ENCODE assay signal across 1 cellular context in the genomic region with DNA sequence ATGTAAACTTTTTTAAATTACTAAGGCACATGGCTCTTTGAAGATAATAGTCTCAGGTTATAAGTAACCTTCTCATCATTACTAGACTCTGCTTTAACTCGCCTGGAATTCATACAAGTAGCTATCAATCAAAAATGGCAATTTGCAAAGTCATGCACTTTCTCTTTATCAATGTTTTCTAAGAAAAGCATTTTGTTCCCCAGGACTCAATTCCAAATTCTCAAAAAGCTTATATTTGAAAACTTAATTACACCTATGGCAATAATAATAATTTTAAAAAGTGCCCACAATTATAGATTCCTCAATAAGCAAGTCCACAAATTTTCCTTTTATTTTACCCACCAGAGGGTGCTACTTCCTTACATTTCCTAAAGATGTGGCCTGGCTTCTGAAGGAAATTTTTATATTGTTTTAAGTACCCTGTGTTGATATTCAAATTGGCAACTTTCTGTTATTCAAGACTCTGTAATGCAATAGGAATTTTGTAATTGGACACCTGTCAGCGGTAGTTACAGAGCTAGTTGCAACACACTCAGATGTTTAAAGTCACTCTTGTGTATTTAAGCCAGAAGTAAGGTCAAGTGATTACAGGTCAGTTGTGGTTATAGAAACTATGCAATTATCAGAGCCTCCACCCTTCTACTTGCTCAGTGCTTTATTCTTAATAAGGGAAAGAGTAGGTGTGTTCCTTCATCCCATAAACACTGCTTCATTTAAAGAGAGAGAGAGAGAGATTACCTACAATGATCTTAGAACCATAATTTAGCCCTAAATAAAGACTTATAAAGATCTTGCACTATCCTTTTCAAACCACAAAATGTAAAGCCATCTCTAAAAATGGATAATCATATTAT.
A peak's percentile ranks its signal among the peaks of the same experiment; 100 is the strongest.
TF ChIP-seq lines count a peak whose summit lies in the region.

No MANE protein-coding gene starts in this region.

TF ChIP-seq in HepG2, 621 proteins besides CTCF, POLR2A, EP300 and RAD21 (continued from another document and continues in another):
- TF ChIP-seq TFDP2 (CRISPR knock-in tag; IDR thresholded peaks at IDR 0.05) (no peak), ZBTB4 (CRISPR knock-in tag; IDR thresholded peaks at IDR 0.05; ENCODE audit: borderline replicate concordance) (no peak), SOX6 (IDR thresholded peaks at IDR 0.05) (no peak), SOX6 (CRISPR knock-in tag; IDR thresholded peaks at IDR 0.05) (peak; percentile 72; the same call in 1 of the 2 replicates), ZNF121 (CRISPR knock-in tag; IDR thresholded peaks at IDR 0.05) (no peak), HNRNPUL1 (IDR thresholded peaks at IDR 0.05; ENCODE audit: low read depth, low read length) (no peak), ZFP90 (CRISPR knock-in tag; IDR thresholded peaks at IDR 0.05; ENCODE audit: borderline replicate concordance) (no peak), JUN (CRISPR knock-in tag; IDR thresholded peaks at IDR 0.05) (peak; percentile 87; the same call in 1 of the 2 replicates), ZSCAN20 (CRISPR knock-in tag; IDR thresholded peaks at IDR 0.05; ENCODE audit: borderline replicate concordance) (no peak), ZNF264 (CRISPR knock-in tag; IDR thresholded peaks at IDR 0.05) (0 out of 2 replicates have a peak, but pooled peaks have one; percentile 42), MED1 (CRISPR knock-in tag; IDR thresholded peaks at IDR 0.05) (peak; percentile 38; the same call in 1 of the 2 replicates), RARA (CRISPR knock-in tag; IDR thresholded peaks at IDR 0.05) (peak; percentile 78), ZNF737 (CRISPR knock-in tag; IDR thresholded peaks at IDR 0.05; ENCODE audit: borderline replicate concordance) (no peak), PBX2 (CRISPR knock-in tag; IDR thresholded peaks at IDR 0.05) (no peak), MAFK (conservative IDR thresholded peaks at IDR 0.05 in 1 of 2, IDR thresholded peaks at IDR 0.05 in 1 of 2; ENCODE audit: low read length in 2 of 2) (0 out of 4 replicates have a peak, but pooled peaks have one; percentile 11 to 13), ZGPAT (CRISPR knock-in tag; IDR thresholded peaks at IDR 0.05) (0 out of 2 replicates have a peak, but pooled peaks have one; percentile 51), GATAD2A (CRISPR knock-in tag; IDR thresholded peaks at IDR 0.05) (peak; percentile 89), RCOR2 (CRISPR knock-in tag; IDR thresholded peaks at IDR 0.05) (no peak), ZFP82 (CRISPR knock-in tag; IDR thresholded peaks at IDR 0.05; ENCODE audit: borderline replicate concordance) (no peak), TSC22D2 (CRISPR knock-in tag; IDR thresholded peaks at IDR 0.05; ENCODE audit: borderline replicate concordance) (no peak), NR2F1 (CRISPR knock-in tag; IDR thresholded peaks at IDR 0.05) (peak; percentile 64 to 95; a peak in 3 of 4 replicates), GMEB1 (CRISPR knock-in tag; IDR thresholded peaks at IDR 0.05; ENCODE audit: borderline replicate concordance) (no peak), ATF6 (CRISPR knock-in tag; conservative IDR thresholded peaks at IDR 0.05) (no peak), RXRA (CRISPR knock-in tag; IDR thresholded peaks at IDR 0.05) (no peak), GABPA (IDR thresholded peaks at IDR 0.05; ENCODE audit: low read depth, low read length) (no peak), GABPA (CRISPR knock-in tag; IDR thresholded peaks at IDR 0.05; ENCODE audit: low read depth) (no peak), SMC3 (IDR thresholded peaks at IDR 0.05; ENCODE audit: low read length) (peak; percentile 26), NCOA2 (CRISPR knock-in tag; IDR thresholded peaks at IDR 0.05) (peak; percentile 82), ZNF17 (CRISPR knock-in tag; IDR thresholded peaks at IDR 0.05) (no peak), ZNF766 (CRISPR knock-in tag; IDR thresholded peaks at IDR 0.05; ENCODE audit: borderline replicate concordance) (no peak)
- TF ChIP-seq, protein P1, sequence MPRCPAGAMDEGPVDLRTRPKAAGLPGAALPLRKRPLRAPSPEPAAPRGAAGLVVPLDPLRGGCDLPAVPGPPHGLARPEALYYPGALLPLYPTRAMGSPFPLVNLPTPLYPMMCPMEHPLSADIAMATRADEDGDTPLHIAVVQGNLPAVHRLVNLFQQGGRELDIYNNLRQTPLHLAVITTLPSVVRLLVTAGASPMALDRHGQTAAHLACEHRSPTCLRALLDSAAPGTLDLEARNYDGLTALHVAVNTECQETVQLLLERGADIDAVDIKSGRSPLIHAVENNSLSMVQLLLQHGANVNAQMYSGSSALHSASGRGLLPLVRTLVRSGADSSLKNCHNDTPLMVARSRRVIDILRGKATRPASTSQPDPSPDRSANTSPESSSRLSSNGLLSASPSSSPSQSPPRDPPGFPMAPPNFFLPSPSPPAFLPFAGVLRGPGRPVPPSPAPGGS (CRISPR knock-in tag; IDR thresholded peaks at IDR 0.05), result no peak
- TF ChIP-seq, protein P2, sequence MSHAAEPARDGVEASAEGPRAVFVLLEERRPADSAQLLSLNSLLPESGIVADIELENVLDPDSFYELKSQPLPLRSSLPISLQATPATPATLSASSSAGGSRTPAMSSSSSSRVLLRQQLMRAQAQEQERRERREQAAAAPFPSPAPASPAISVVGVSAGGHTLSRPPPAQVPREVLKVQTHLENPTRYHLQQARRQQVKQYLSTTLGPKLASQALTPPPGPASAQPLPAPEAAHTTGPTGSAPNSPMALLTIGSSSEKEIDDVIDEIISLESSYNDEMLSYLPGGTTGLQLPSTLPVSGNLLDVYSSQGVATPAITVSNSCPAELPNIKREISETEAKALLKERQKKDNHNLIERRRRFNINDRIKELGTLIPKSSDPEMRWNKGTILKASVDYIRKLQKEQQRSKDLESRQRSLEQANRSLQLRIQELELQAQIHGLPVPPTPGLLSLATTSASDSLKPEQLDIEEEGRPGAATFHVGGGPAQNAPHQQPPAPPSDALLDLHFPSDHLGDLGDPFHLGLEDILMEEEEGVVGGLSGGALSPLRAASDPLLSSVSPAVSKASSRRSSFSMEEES (CRISPR knock-in tag; IDR thresholded peaks at IDR 0.05), result peak; percentile 60; the same call in 1 of the 2 replicates
- TF ChIP-seq, protein P3, sequence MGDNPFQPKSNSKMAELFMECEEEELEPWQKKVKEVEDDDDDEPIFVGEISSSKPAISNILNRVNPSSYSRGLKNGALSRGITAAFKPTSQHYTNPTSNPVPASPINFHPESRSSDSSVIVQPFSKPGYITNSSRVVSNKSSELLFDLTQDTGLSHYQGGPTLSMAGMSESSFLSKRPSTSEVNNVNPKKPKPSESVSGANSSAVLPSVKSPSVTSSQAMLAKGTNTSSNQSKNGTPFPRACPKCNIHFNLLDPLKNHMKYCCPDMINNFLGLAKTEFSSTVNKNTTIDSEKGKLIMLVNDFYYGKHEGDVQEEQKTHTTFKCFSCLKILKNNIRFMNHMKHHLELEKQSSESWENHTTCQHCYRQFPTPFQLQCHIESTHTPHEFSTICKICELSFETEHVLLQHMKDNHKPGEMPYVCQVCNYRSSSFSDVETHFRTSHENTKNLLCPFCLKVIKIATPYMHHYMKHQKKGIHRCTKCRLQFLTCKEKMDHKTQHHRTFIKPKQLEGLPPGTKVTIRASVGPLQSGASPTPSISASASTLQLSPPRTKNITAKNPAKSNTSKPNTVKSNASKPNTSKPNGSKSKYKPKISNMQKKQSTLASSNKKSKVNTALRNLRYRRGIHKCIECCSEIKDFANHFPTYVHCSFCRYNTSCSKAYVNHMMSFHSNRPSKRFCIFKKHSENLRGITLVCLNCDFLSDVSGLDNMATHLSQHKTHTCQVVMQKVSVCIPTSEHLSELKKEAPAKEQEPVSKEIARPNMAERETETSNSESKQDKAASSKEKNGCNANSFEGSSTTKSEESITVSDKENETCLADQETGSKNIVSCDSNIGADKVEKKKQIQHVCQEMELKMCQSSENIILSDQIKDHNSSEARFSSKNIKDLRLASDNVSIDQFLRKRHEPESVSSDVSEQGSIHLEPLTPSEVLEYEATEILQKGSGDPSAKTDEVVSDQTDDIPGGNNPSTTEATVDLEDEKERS (CRISPR knock-in tag; IDR thresholded peaks at IDR 0.05), result no peak
- TF ChIP-seq, protein P4, sequence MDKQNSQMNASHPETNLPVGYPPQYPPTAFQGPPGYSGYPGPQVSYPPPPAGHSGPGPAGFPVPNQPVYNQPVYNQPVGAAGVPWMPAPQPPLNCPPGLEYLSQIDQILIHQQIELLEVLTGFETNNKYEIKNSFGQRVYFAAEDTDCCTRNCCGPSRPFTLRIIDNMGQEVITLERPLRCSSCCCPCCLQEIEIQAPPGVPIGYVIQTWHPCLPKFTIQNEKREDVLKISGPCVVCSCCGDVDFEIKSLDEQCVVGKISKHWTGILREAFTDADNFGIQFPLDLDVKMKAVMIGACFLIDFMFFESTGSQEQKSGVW (CRISPR knock-in tag; IDR thresholded peaks at IDR 0.05; ENCODE audit: borderline replicate concordance), result no peak
